In genomic region chr17:77392376-77393273, GRCh38 we compare ENCODE assay signal across 8 cellular contexts.
DNase-seq lines count a peak whose midpoint lies in the region; ATAC-seq and TF ChIP-seq lines count a peak whose summit lies in the region.

No MANE protein-coding gene starts in this region.

- peak overlapping the region; percentile 90 for H3K27ac ChIP-seq in left ventricle myocardium inferior (replicated peaks)
- H3K27ac ChIP-seq in gastrocnemius medialis = peak overlapping the region; percentile 67 to 93 (median 84)

- H3K36me3 ChIP-seq in H7 (replicated peaks; ENCODE audit: control insufficient read depth, insufficient read depth, low read length) = no peaks in the 10 kb centered on the region
- no peaks in the 10 kb centered on the region for H3K36me3 ChIP-seq in left ventricle myocardium inferior
- H3K36me3 ChIP-seq in gastrocnemius medialis = no peaks in the 10 kb centered on the region

- intact Hi-C loops in left ventricle myocardium inferior (cut with micrococcal nuclease) = no loop called here
- intact Hi-C loops in gastrocnemius medialis (cut with DNase I; ENCODE audit: low total_unique reads) = no loop called here

- H3K4me1 Mint-ChIP-seq in activated CD4-positive, alpha-beta memory T cell treated with anti-CD3 and anti-CD28 coated beads, Interleukin-2, amount 10 ng/mL, durations not matched to agents 7 days and 5 days = peaks cover 81% of the 10 kb centered on the region

- H3K27me3 Mint-ChIP-seq in activated CD4-positive, alpha-beta memory T cell treated with anti-CD3 and anti-CD28 coated beads, Interleukin-2, amount 10 ng/mL, durations not matched to agents 7 days and 5 days = no peaks in the 10 kb centered on the region

- peaks cover 93% of the 10 kb centered on the region for H3K4me1 ChIP-seq in left ventricle myocardium inferior
- H3K4me1 ChIP-seq in gastrocnemius medialis = peaks cover 79 to 96% of the 10 kb centered on the region in 2 donors

- CTCF ChIA-PET in activated CD4-positive, alpha-beta memory T cell treated with anti-CD3 and anti-CD28 coated beads, Interleukin-2, amount 10 ng/mL, durations not matched to agents 7 days and 5 days (lab: Charles Lee) = interaction anchor here (1.0 to 4.7 kb wide), 8 partner anchors 8 to 61 kb away, joined by 3 to 98 read pairs (median 4); no protein-coding TSS in a partner anchor

- H3K9me3 ChIP-seq in left ventricle myocardium inferior (replicated peaks) = no peaks in the 10 kb centered on the region
- no peaks in the 10 kb centered on the region for H3K9me3 ChIP-seq in gastrocnemius medialis

- H3K27ac Mint-ChIP-seq in activated CD4-positive, alpha-beta memory T cell treated with anti-CD3 and anti-CD28 coated beads, Interleukin-2, amount 10 ng/mL, durations not matched to agents 7 days and 5 days = peak overlapping the region; percentile 85

- H3K36me3 Mint-ChIP-seq in activated CD4-positive, alpha-beta memory T cell treated with anti-CD3 and anti-CD28 coated beads, Interleukin-2, amount 10 ng/mL, durations not matched to agents 7 days and 5 days (ENCODE audit: low read depth) = peaks cover 43% of the 10 kb centered on the region

- POLR2A ChIA-PET in activated CD4-positive, alpha-beta memory T cell treated with anti-CD3 and anti-CD28 coated beads, Interleukin-2, amount 10 ng/mL, durations not matched to agents 7 days and 5 days (lab: Charles Lee) = interaction anchor here (1.0 to 8.8 kb wide), 11 partner anchors 10 to 275 kb away, joined by 3 to 140 read pairs (median 6); no protein-coding TSS in a partner anchor

- TF ChIP-seq CTCF in left ventricle myocardium inferior (IDR thresholded peaks at IDR 0.05; ENCODE audit: borderline replicate concordance) (no peak), gastrocnemius medialis (IDR thresholded peaks at IDR 0.05 in 4 of 5, conservative IDR thresholded peaks at IDR 0.05 in 1 of 5) (no peak)

- no peaks in the 10 kb centered on the region for H3K27me3 ChIP-seq in H7 (ENCODE audit: control insufficient read depth, insufficient read depth, low read length)
- no peaks in the 10 kb centered on the region for H3K27me3 ChIP-seq in left ventricle myocardium inferior (ENCODE audit: low read depth)
- no peaks in the 10 kb centered on the region for H3K27me3 ChIP-seq in gastrocnemius medialis

- H3K4me3 ChIP-seq in H7 (ENCODE audit: insufficient read depth, low read depth, low read length) = no peak overlapping the region
- H3K4me3 ChIP-seq in left ventricle myocardium inferior = peak overlapping the region; percentile 18
- H3K4me3 ChIP-seq in gastrocnemius medialis = peak overlapping the region in 1 of 4 donors; percentile 9

- in situ Hi-C loops in gastrocnemius medialis (cut with MboI; ENCODE audit: low sequenced_read_pairs in 4 of 4) = no loop called here

- H3K4me3 Mint-ChIP-seq in activated CD4-positive, alpha-beta memory T cell treated with anti-CD3 and anti-CD28 coated beads, Interleukin-2, amount 10 ng/mL, durations not matched to agents 7 days and 5 days = peak overlapping the region; percentile 66

- ATAC-seq in gastrocnemius medialis (no peak), HG03135 (IDR thresholded peaks at IDR 0.05; ENCODE audit: unreplicated experiment) (no peak), GM21737 (IDR thresholded peaks at IDR 0.05; ENCODE audit: unreplicated experiment) (no peak)

- DNase-seq in H7 (peak; percentile 95), left ventricle myocardium inferior (peak; percentile 69), gastrocnemius medialis (peak in 1 of 2 donors; percentile 49), GDM1 (lab: John Stamatoyannopoulos, UW) (no peak)
- DNase-seq in activated CD4-positive, alpha-beta memory T cell treated with anti-CD3 and anti-CD28 coated beads, Interleukin-2, amount 10 ng/mL, durations not matched to agents 7 days and 5 days = no peak
- no peak for DNase-seq in stimulated activated CD4-positive, alpha-beta T cell treated with anti-CD3 and anti-CD28 coated beads, Interleukin-2, amount 100 ng/mL, for 24 hours

- no peak for TF ChIP-seq POLR2A in gastrocnemius medialis (IDR thresholded peaks at IDR 0.05)

- no peaks in the 10 kb centered on the region for H3K9me3 Mint-ChIP-seq in activated CD4-positive, alpha-beta memory T cell treated with anti-CD3 and anti-CD28 coated beads, Interleukin-2, amount 10 ng/mL, durations not matched to agents 7 days and 5 days

Comparison
In these comparisons a context has a peak if more than half of its experiments do, and no peak if none do; other contexts are left out.
1. DNase-seq: peak in H7 (single experiment) and left ventricle myocardium inferior (single experiment); none in activated CD4-positive, alpha-beta memory T cell treated with anti-CD3 and anti-CD28 coated beads, Interleukin-2, amount 10 ng/mL, durations not matched to agents 7 days and 5 days (single experiment), stimulated activated CD4-positive, alpha-beta T cell treated with anti-CD3 and anti-CD28 coated beads, Interleukin-2, amount 100 ng/mL, for 24 hours (0 of 2) and GDM1 (single experiment).